16 cellular contexts compared by ENCODE assay signal in the genomic region with DNA sequence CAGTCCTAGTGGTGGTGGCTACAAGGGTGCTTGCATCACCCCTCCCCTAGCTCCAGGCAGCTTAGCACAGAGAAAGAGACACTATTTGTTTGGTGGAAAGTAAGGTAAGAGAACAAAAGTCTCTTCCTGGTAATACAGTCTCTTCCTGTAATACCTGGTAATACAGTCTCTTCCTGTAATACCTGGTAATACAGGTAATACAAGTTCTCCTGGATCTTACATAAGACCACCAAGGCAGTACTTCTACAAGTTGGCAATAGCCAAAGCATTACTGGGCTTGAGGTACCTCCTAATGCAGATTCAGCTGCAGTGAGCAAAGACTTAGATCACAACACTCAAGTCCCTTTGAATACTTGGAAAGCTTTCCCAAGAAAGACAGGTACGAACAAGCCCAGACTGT.
"Had no signal": no experiment of that assay in that cellular context is flagged by ENCODE, and none has a peak within 500 bp of the region (broad histone marks: within the 10 kb centered on the region; RNA-seq: fewer than 3 reads in every experiment).

No MANE protein-coding gene starts in this region.

- H3K9me3 ChIP-seq: ovary had no signal

- H3K27ac Mint-ChIP-seq: stimulated activated effector memory CD8-positive, alpha-beta T cell treated with anti-CD3 and anti-CD28 coated beads, Interleukin-12 subunit alpha, Interleukin-12 subunit beta, amount 100 ng/mL, for 72 hours; T-helper 1 cell treated with Interleukin-12 subunit alpha and Interleukin-12 subunit beta and Interleukin-4 antibody, amounts not matched to agents 30 μg/mL and 1 μg/mL, for 36 hours had no signal

- ATAC-seq: heart left ventricle; left ventricle myocardium superior; SK-N-SH treated with all-trans-retinoic acid at 6 μM for 48 hours; stimulated activated effector memory CD8-positive, alpha-beta T cell treated with anti-CD3 and anti-CD28 coated beads, Interleukin-12 subunit alpha, Interleukin-12 subunit beta, amount 100 ng/mL, for 72 hours had no signal

- H3K4me1 ChIP-seq: heart left ventricle, tibial nerve had no signal

- FAIRE-seq: islet of Langerhans, small intestine had no signal

- H3K36me3 Mint-ChIP-seq: stimulated activated effector memory CD8-positive, alpha-beta T cell treated with anti-CD3 and anti-CD28 coated beads, Interleukin-12 subunit alpha, Interleukin-12 subunit beta, amount 100 ng/mL, for 72 hours had no signal

- H3K27me3 ChIP-seq: heart left ventricle, ovary, tibial nerve had no signal

- H3K4me3 Mint-ChIP-seq: central memory CD8-positive, alpha-beta T cell; neural crest cell; stimulated activated effector memory CD8-positive, alpha-beta T cell treated with anti-CD3 and anti-CD28 coated beads, Interleukin-12 subunit alpha, Interleukin-12 subunit beta, amount 100 ng/mL, for 72 hours; T-helper 1 cell treated with Interleukin-12 subunit alpha and Interleukin-12 subunit beta and Interleukin-4 antibody, amounts not matched to agents 30 μg/mL and 1 μg/mL, for 36 hours had no signal

- H3K4me3 ChIP-seq: heart left ventricle, ovary, tibial nerve had no signal

- H3K27ac ChIP-seq: heart left ventricle, ovary, tibial nerve had no signal

- DNase-seq: activated CD4-positive, alpha-beta T cell treated with anti-CD3 and anti-CD28 coated beads for 4 hours; activated naive CD4-positive, alpha-beta T cell treated with Interleukin-2 at 50 U/mL for 16 hours; cortex of kidney; effector memory CD4-positive, alpha-beta T cell; foreskin melanocyte; heart left ventricle; left ventricle myocardium superior; ovary; small intestine had no signal

- H3K27me3 Mint-ChIP-seq: central memory CD8-positive, alpha-beta T cell had no signal

- H3K36me3 ChIP-seq: heart left ventricle, ovary, tibial nerve had no signal

- H3K4me1 Mint-ChIP-seq: central memory CD8-positive, alpha-beta T cell; neural crest cell; stimulated activated effector memory CD8-positive, alpha-beta T cell treated with anti-CD3 and anti-CD28 coated beads, Interleukin-12 subunit alpha, Interleukin-12 subunit beta, amount 100 ng/mL, for 72 hours had no signal

- H3K9me3 Mint-ChIP-seq: central memory CD8-positive, alpha-beta T cell; stimulated activated effector memory CD8-positive, alpha-beta T cell treated with anti-CD3 and anti-CD28 coated beads, Interleukin-12 subunit alpha, Interleukin-12 subunit beta, amount 100 ng/mL, for 72 hours; T-helper 1 cell treated with Interleukin-12 subunit alpha and Interleukin-12 subunit beta and Interleukin-4 antibody, amounts not matched to agents 30 μg/mL and 1 μg/mL, for 36 hours had no signal
